Comparison of ENCODE assay signal across 17 cellular contexts in the genomic region with DNA sequence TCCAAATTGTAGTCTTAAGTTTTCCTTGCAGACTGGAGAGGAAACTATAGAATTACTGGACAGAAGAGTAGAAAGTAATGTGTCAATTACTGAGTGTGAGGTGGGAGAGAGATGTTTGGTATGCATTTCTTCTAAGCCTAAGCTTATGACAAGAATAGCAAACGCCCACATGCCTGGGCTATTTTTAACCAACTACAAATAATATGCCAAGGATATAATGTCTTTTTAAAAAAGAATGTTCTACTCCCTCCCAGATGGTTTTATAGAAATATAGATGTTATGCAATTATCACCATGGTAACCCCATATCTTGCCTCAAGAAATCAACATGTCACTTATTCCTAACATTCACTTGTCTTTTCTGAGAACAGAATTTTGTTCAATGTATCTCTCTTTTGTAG.
DNase-seq lines count a peak whose midpoint lies in the region; ATAC-seq, FAIRE-seq and TF ChIP-seq lines count a peak whose summit lies in the region.
"Had no signal": no experiment of that assay in that cellular context is flagged by ENCODE, and none has a peak within 500 bp of the region (broad histone marks: within the 10 kb centered on the region; RNA-seq: fewer than 3 reads in every experiment).

No MANE protein-coding gene starts in this region.

- FAIRE-seq in urothelium cell line (lab: Jason Lieb, UNC), result no peak
- FAIRE-seq: RCC 7860 had no signal

- DNase-seq in LHCN-M2 (ENCODE audit: low read depth), result peak; percentile 41
- DNase-seq in activated CD4-positive, CD25-positive, alpha-beta regulatory T cell (lab: John Stamatoyannopoulos, UW), result no peak
- DNase-seq in urothelium cell line (ENCODE audit: low spot score), result no peak
- DNase-seq: activated effector memory CD4-positive, alpha-beta T cell treated with anti-CD3 and anti-CD28 coated beads, Interleukin-2, amount 50 U/mL, for 16 hours; COR-L47; NCI-H1436 treated with DMSO at 0.1 percent for 48 hours; stimulated activated CD4-positive, alpha-beta T cell treated with anti-CD3 and anti-CD28 coated beads, Interleukin-4, amount 100 ng/mL, for 4 hours; stimulated activated CD8-positive, alpha-beta memory T cell treated with anti-CD3 and anti-CD28 coated beads, Interleukin-4, amount 100 ng/mL, for 48 hours; T-helper 17 cell had no signal

- TF ChIP-seq EP300 in gastroesophageal sphincter (IDR thresholded peaks at IDR 0.05) (no peak), neural cell (conservative IDR thresholded peaks at IDR 0.05; ENCODE audit: poor library complexity, severe bottlenecking) (peak; percentile 68)

- H3K9me3 ChIP-seq in gastroesophageal sphincter (no peaks in the 10 kb centered on the region), neural cell (ENCODE audit: low read length) (no peaks in the 10 kb centered on the region)
- H3K9me3 ChIP-seq: thoracic aorta had no signal

- no peak for ATAC-seq in gastroesophageal sphincter
- ATAC-seq in GM19035 (IDR thresholded peaks at IDR 0.05; ENCODE audit: unreplicated experiment), result no peak
- no peak for ATAC-seq in HG02610 (IDR thresholded peaks at IDR 0.05; ENCODE audit: unreplicated experiment)
- ATAC-seq: T-helper 17 cell had no signal

- H3K9ac ChIP-seq in neural cell (ENCODE audit: low read length), result peak overlapping the region; percentile 22

- H3K4me3 ChIP-seq in gastroesophageal sphincter, result no peak overlapping the region
- peak overlapping the region; percentile 39 for H3K4me3 ChIP-seq in neural cell (ENCODE audit: low read length)
- H3K4me3 ChIP-seq: skin epidermis, thoracic aorta had no signal

- no peak for TF ChIP-seq CTCF in brain (conservative IDR thresholded peaks at IDR 0.05)
- TF ChIP-seq CTCF in gastroesophageal sphincter (IDR thresholded peaks at IDR 0.05), result no peak
- no peak for TF ChIP-seq CTCF in neural cell (IDR thresholded peaks at IDR 0.05; ENCODE audit: poor library complexity, severe bottlenecking)

- H3K27me3 ChIP-seq in gastroesophageal sphincter (no peaks in the 10 kb centered on the region), neural cell (ENCODE audit: insufficient read depth, low read depth, low read length) (no peaks in the 10 kb centered on the region)

- no peaks in the 10 kb centered on the region for H3F3A ChIP-seq in neural cell (ENCODE audit: insufficient read depth, low read length, poor library complexity, severe bottlenecking)

- no peaks in the 10 kb centered on the region for H4K20me1 ChIP-seq in neural cell (ENCODE audit: insufficient read depth)

- peaks cover 0 to 2% (median 1%) of the 10 kb centered on the region in 5 experiments for H3K9me3 Mint-ChIP-seq in brain

- peak overlapping the region in 2 of 5 experiments; percentile 7 to 31 for H3K4me3 Mint-ChIP-seq in brain
- H3K4me3 Mint-ChIP-seq: T-helper 17 cell had no signal

- H3K4me1 Mint-ChIP-seq in brain, result peaks cover 22% of the 10 kb centered on the region
- H3K4me1 Mint-ChIP-seq: T-helper 17 cell had no signal

- H3K27ac ChIP-seq in gastroesophageal sphincter (peak overlapping the region; percentile 39 to 72 (median 49)), neural cell (ENCODE audit: low read length) (peak overlapping the region; percentile 85)
- H3K27ac ChIP-seq: skin epidermis had no signal

- 18 to 23% methylated on average over 1 of the region's 1 CpG for WGBS in gastroesophageal sphincter (ENCODE audit: low coverage in 1 of 2), 2 donors

- H3K4me1 ChIP-seq in gastroesophageal sphincter, result peaks cover 0 to 16% (median 6%) of the 10 kb centered on the region in 3 donors

- no peaks in the 10 kb centered on the region for H3K36me3 ChIP-seq in gastroesophageal sphincter
- H3K36me3 ChIP-seq in neural cell (ENCODE audit: insufficient read depth, low read length), result no peaks in the 10 kb centered on the region
- H3K36me3 ChIP-seq: thoracic aorta had no signal

- H3K27ac Mint-ChIP-seq in brain, result peak overlapping the region in 4 of 5 experiments; percentile 5 to 92 (median 39)
- H3K27ac Mint-ChIP-seq: T-helper 17 cell had no signal

- peak overlapping the region; percentile 59 for H3K4me2 ChIP-seq in neural cell (ENCODE audit: low read length)

- H3K36me3 Mint-ChIP-seq in brain, result no peaks in the 10 kb centered on the region

- no peaks in the 10 kb centered on the region for H3K9me2 ChIP-seq in neural cell (ENCODE audit: insufficient read depth, low read length)

- H3K27me3 Mint-ChIP-seq in brain, result no peaks in the 10 kb centered on the region
- H3K27me3 Mint-ChIP-seq: T-helper 17 cell had no signal

- TF ChIP-seq RAD21 in neural cell (conservative IDR thresholded peaks at IDR 0.05), result no peak

- TF ChIP-seq POLR2A in gastroesophageal sphincter (IDR thresholded peaks at IDR 0.05), result no peak

- no peaks in the 10 kb centered on the region for H3K79me2 ChIP-seq in neural cell (replicated peaks; ENCODE audit: insufficient read depth, low read length)

- no peak overlapping the region for H2AFZ ChIP-seq in neural cell (ENCODE audit: low read depth, low read length)

TF ChIP-seq in neural cell, 6 proteins besides CTCF, POLR2A, EP300 and RAD21:
- no peak for TF ChIP-seq MXI1 (conservative IDR thresholded peaks at IDR 0.05; ENCODE audit: poor library complexity, severe bottlenecking)
- no peak for TF ChIP-seq SMC3 (conservative IDR thresholded peaks at IDR 0.05; ENCODE audit: poor library complexity)
- peak; percentile 46 for TF ChIP-seq POLR2AphosphoS5 (IDR thresholded peaks at IDR 0.05)
- TF ChIP-seq, protein P1, sequence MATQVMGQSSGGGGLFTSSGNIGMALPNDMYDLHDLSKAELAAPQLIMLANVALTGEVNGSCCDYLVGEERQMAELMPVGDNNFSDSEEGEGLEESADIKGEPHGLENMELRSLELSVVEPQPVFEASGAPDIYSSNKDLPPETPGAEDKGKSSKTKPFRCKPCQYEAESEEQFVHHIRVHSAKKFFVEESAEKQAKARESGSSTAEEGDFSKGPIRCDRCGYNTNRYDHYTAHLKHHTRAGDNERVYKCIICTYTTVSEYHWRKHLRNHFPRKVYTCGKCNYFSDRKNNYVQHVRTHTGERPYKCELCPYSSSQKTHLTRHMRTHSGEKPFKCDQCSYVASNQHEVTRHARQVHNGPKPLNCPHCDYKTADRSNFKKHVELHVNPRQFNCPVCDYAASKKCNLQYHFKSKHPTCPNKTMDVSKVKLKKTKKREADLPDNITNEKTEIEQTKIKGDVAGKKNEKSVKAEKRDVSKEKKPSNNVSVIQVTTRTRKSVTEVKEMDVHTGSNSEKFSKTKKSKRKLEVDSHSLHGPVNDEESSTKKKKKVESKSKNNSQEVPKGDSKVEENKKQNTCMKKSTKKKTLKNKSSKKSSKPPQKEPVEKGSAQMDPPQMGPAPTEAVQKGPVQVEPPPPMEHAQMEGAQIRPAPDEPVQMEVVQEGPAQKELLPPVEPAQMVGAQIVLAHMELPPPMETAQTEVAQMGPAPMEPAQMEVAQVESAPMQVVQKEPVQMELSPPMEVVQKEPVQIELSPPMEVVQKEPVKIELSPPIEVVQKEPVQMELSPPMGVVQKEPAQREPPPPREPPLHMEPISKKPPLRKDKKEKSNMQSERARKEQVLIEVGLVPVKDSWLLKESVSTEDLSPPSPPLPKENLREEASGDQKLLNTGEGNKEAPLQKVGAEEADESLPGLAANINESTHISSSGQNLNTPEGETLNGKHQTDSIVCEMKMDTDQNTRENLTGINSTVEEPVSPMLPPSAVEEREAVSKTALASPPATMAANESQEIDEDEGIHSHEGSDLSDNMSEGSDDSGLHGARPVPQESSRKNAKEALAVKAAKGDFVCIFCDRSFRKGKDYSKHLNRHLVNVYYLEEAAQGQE (IDR thresholded peaks at IDR 0.05; ENCODE audit: borderline replicate concordance), result peak; percentile 19
- TF ChIP-seq TAF1 (IDR thresholded peaks at IDR 0.05; ENCODE audit: low read depth), result no peak
- no peak for TF ChIP-seq EZH2 (IDR thresholded peaks at IDR 0.05; ENCODE audit: borderline replicate concordance, insufficient read depth, low read length, poor library complexity, severe bottlenecking)
